In the genomic region with DNA sequence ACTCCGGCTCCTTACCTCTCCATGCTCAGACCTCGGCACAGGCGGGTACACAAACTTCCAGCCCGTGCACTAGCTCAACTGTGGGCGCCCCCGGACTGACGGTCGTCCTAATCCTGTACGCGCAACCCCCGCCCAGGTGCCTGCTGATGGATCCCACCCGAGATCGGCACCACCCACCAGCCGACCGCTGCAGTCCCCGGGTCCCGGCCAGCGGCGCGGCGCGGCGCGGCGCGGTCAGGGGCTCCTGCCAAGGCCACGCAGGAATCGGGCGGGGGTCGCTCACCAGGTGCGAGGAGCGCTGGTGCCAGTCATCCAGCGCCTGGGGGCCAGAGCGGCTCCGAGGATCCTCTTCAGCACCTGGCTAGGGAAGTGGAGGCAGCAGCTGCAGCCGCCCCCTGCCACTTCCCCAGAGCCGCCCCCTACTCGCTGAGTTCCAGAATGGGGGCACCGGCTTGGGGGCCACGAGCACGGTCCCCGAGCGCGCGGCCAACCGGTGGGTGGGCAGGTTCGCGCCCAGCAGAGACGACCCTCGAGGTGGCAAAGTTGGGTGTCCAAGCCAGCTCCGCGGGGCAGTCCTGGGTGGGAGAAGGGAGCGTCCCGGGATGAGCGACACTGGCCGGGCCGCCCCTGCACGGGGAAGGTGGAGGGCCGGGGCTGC, we compare ENCODE assay signal across 1 cellular context.
TF ChIP-seq lines count a peak whose summit lies in the region.

No MANE protein-coding gene starts in this region.

TF ChIP-seq in WTC11, 78 proteins besides CTCF, POLR2A, EP300 and RAD21 (continued from another document):
- peak; percentile 68; the same call in 1 of the 2 replicates for TF ChIP-seq ZNF138 (CRISPR knock-in tag; conservative IDR thresholded peaks at IDR 0.05)
- TF ChIP-seq, protein P1, sequence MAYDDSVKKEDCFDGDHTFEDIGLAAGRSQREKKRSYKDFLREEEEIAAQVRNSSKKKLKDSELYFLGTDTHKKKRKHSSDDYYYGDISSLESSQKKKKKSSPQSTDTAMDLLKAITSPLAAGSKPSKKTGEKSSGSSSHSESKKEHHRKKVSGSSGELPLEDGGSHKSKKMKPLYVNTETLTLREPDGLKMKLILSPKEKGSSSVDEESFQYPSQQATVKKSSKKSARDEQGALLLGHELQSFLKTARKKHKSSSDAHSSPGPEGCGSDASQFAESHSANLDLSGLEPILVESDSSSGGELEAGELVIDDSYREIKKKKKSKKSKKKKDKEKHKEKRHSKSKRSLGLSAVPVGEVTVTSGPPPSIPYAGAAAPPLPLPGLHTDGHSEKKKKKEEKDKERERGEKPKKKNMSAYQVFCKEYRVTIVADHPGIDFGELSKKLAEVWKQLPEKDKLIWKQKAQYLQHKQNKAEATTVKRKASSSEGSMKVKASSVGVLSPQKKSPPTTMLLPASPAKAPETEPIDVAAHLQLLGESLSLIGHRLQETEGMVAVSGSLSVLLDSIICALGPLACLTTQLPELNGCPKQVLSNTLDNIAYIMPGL (CRISPR knock-in tag; IDR thresholded peaks at IDR 0.05): 0 out of 2 replicates have a peak, but pooled peaks have one; percentile 6
- TF ChIP-seq ZNF416 (CRISPR knock-in tag; IDR thresholded peaks at IDR 0.05): no peak
- TF ChIP-seq, protein P2, sequence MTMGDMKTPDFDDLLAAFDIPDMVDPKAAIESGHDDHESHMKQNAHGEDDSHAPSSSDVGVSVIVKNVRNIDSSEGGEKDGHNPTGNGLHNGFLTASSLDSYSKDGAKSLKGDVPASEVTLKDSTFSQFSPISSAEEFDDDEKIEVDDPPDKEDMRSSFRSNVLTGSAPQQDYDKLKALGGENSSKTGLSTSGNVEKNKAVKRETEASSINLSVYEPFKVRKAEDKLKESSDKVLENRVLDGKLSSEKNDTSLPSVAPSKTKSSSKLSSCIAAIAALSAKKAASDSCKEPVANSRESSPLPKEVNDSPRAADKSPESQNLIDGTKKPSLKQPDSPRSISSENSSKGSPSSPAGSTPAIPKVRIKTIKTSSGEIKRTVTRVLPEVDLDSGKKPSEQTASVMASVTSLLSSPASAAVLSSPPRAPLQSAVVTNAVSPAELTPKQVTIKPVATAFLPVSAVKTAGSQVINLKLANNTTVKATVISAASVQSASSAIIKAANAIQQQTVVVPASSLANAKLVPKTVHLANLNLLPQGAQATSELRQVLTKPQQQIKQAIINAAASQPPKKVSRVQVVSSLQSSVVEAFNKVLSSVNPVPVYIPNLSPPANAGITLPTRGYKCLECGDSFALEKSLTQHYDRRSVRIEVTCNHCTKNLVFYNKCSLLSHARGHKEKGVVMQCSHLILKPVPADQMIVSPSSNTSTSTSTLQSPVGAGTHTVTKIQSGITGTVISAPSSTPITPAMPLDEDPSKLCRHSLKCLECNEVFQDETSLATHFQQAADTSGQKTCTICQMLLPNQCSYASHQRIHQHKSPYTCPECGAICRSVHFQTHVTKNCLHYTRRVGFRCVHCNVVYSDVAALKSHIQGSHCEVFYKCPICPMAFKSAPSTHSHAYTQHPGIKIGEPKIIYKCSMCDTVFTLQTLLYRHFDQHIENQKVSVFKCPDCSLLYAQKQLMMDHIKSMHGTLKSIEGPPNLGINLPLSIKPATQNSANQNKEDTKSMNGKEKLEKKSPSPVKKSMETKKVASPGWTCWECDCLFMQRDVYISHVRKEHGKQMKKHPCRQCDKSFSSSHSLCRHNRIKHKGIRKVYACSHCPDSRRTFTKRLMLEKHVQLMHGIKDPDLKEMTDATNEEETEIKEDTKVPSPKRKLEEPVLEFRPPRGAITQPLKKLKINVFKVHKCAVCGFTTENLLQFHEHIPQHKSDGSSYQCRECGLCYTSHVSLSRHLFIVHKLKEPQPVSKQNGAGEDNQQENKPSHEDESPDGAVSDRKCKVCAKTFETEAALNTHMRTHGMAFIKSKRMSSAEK (CRISPR knock-in tag; IDR thresholded peaks at IDR 0.05; ENCODE audit: borderline replicate concordance): no peak
- no peak for TF ChIP-seq CREM (CRISPR knock-in tag; IDR thresholded peaks at IDR 0.05)
- TF ChIP-seq, protein P3, sequence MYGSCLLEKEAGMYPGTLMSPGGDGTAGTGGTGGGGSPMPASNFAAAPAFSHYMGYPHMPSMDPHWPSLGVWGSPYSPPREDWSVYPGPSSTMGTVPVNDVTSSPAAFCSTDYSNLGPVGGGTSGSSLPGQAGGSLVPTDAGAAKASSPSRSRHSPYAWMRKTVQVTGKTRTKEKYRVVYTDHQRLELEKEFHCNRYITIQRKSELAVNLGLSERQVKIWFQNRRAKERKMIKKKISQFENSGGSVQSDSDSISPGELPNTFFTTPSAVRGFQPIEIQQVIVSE (CRISPR knock-in tag; IDR thresholded peaks at IDR 0.05; ENCODE audit: borderline replicate concordance): no peak
- TF ChIP-seq GTF2I (CRISPR knock-in tag; conservative IDR thresholded peaks at IDR 0.05): no peak
- TF ChIP-seq OVOL2 (CRISPR knock-in tag; IDR thresholded peaks at IDR 0.05; ENCODE audit: borderline replicate concordance): no peak
- no peak for TF ChIP-seq NR1H2 (CRISPR knock-in tag; IDR thresholded peaks at IDR 0.05)
- TF ChIP-seq, protein P4, sequence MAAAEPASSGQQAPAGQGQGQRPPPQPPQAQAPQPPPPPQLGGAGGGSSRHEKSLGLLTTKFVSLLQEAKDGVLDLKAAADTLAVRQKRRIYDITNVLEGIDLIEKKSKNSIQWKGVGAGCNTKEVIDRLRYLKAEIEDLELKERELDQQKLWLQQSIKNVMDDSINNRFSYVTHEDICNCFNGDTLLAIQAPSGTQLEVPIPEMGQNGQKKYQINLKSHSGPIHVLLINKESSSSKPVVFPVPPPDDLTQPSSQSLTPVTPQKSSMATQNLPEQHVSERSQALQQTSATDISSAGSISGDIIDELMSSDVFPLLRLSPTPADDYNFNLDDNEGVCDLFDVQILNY (CRISPR knock-in tag; IDR thresholded peaks at IDR 0.05): peak; percentile 50; the same call in 1 of the 2 replicates
